23 cellular contexts compared by ENCODE assay signal in genomic region chr16:31224092-31224955, GRCh38. TPM values are rescaled to one million over a fixed set of nuclear protein-coding genes. Genes with fewer than 3 reads are reported as not detected.
"Had no signal": no experiment of that assay in that cellular context is flagged by ENCODE, and none has a peak within 500 bp of the region (broad histone marks: within the 10 kb centered on the region; RNA-seq: fewer than 3 reads in every experiment).

No MANE protein-coding gene starts in this region.

- H3K27ac Mint-ChIP-seq: activated CD8-positive, alpha-beta T cell treated with anti-CD3 and anti-CD28 coated beads, Interleukin-2, amount 10 ng/mL, durations not matched to agents 7 days and 5 days; activated naive CD8-positive, alpha-beta T cell treated with anti-CD3 and anti-CD28 coated beads, Interleukin-2, amount 10 ng/mL, durations not matched to agents 7 days and 5 days; T-helper 1 cell treated with Interleukin-12 subunit alpha and Interleukin-12 subunit beta and Interleukin-4 antibody, amounts not matched to agents 30 μg/mL and 1 μg/mL, for 36 hours had no signal

- H3K36me3 Mint-ChIP-seq: activated naive CD8-positive, alpha-beta T cell treated with anti-CD3 and anti-CD28 coated beads, Interleukin-2, amount 10 ng/mL, durations not matched to agents 7 days and 5 days had no signal

- FAIRE-seq: RCC 7860 had no signal

- H3K4me1 ChIP-seq: adrenal gland, SJSA1 had no signal

- H3K27me3 ChIP-seq: adrenal gland had no signal

- H3K4me3 Mint-ChIP-seq: activated CD8-positive, alpha-beta T cell treated with anti-CD3 and anti-CD28 coated beads, Interleukin-2, amount 10 ng/mL, durations not matched to agents 7 days and 5 days; activated naive CD8-positive, alpha-beta T cell treated with anti-CD3 and anti-CD28 coated beads, Interleukin-2, amount 10 ng/mL, durations not matched to agents 7 days and 5 days; T-helper 1 cell treated with Interleukin-12 subunit alpha and Interleukin-12 subunit beta and Interleukin-4 antibody, amounts not matched to agents 30 μg/mL and 1 μg/mL, for 36 hours had no signal

- H3K36me3 ChIP-seq: adrenal gland, SJSA1 had no signal

- DNase-seq: activated CD4-positive, alpha-beta T cell treated with anti-CD3 and anti-CD28 coated beads for 4 hours; activated CD4-positive, alpha-beta T cell treated with anti-CD3 and anti-CD28 coated beads, Interleukin-2, amount 50 U/mL, for 4 hours; activated CD8-positive, alpha-beta memory T cell treated with anti-CD3 and anti-CD28 coated beads, Interleukin-2, amount 50 U/mL, for 48 hours; activated CD8-positive, alpha-beta T cell treated with anti-CD3 and anti-CD28 coated beads, Interleukin-2, amount 10 ng/mL, durations not matched to agents 7 days and 5 days; activated naive CD4-positive, alpha-beta T cell treated with anti-CD3 and anti-CD28 coated beads, Interleukin-2, amount 50 U/mL, for 16 hours; activated naive CD8-positive, alpha-beta T cell treated with anti-CD3 and anti-CD28 coated beads, Interleukin-2, amount 10 ng/mL, durations not matched to agents 7 days and 5 days; activated T-cell treated with anti-CD3 and anti-CD28 coated beads, Interleukin-2, amount 50 U/mL, for 1 hour; adrenal gland; anterior cingulate cortex; cerebellar nuclear complex; NCI-H1105 treated with DMSO at 0.1 percent for 48 hours; NCI-H1436 treated with DMSO at 0.1 percent for 48 hours; NCI-H187; NCI-H2081; NCI-H446; NCI-H524; PC-3; SHP77 had no signal

- H3K4me3 ChIP-seq: adrenal gland, SJSA1 had no signal

- H3K9me3 ChIP-seq: adrenal gland, SJSA1 had no signal

- H3K27ac ChIP-seq: adrenal gland, SJSA1 had no signal

- H3K4me1 Mint-ChIP-seq: activated naive CD8-positive, alpha-beta T cell treated with anti-CD3 and anti-CD28 coated beads, Interleukin-2, amount 10 ng/mL, durations not matched to agents 7 days and 5 days had no signal

- H3K9me3 Mint-ChIP-seq: activated naive CD8-positive, alpha-beta T cell treated with anti-CD3 and anti-CD28 coated beads, Interleukin-2, amount 10 ng/mL, durations not matched to agents 7 days and 5 days; T-helper 1 cell treated with Interleukin-12 subunit alpha and Interleukin-12 subunit beta and Interleukin-4 antibody, amounts not matched to agents 30 μg/mL and 1 μg/mL, for 36 hours had no signal

RNA-seq across cellular contexts. Expression of gene PYDC1, which starts 7.4 kb away (rescaled TPM):
- total RNA-seq: activated CD8-positive, alpha-beta T cell treated with anti-CD3 and anti-CD28 coated beads, Interleukin-2, amount 10 ng/mL, durations not matched to agents 7 days and 5 days; activated naive CD8-positive, alpha-beta T cell treated with anti-CD3 and anti-CD28 coated beads, Interleukin-2, amount 10 ng/mL, durations not matched to agents 7 days and 5 days; adrenal gland; cardiac septum; MCF 10A; PC-3; SJSA1 had no signal

RNA-seq across cellular contexts. Expression of gene TRIM72, which starts 10.4 kb away (rescaled TPM):
- total RNA-seq: activated CD8-positive, alpha-beta T cell treated with anti-CD3 and anti-CD28 coated beads, Interleukin-2, amount 10 ng/mL, durations not matched to agents 7 days and 5 days; activated naive CD8-positive, alpha-beta T cell treated with anti-CD3 and anti-CD28 coated beads, Interleukin-2, amount 10 ng/mL, durations not matched to agents 7 days and 5 days; MCF 10A; PC-3; SJSA1 had no signal

RNA-seq across cellular contexts. Expression of gene ITGAM, which starts 35.5 kb away (rescaled TPM):
- total RNA-seq: MCF 10A, PC-3 had no signal
